In the genomic region with DNA sequence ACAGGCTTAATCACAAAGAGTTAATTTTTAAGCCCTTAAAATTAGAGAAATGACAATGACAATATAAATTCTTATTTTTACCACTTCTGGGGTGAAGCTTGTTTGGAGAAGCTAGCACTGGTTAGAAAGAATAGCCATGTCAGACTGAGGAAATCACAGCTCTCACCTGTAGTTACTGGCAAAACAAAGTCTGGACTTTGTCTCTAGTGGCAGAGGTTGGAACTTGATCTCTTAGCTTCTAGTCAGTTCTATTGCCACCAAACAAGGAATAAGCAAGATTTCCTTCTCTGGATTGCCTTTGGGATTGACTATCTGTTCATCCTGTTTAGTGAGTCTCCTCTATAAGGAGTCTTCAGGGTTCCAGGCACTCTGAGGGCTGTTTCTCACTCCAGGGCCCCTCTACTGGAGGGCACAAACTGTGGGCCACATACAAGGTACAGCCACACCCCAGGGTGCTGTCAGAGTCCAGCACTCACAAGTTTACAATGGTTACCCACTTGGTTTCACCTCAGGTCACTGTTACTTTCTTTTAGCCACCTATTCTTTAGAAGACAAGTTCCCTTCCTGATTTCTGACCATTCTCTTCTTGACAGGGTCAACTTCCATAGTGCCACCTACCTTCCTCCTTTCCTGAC, we compare ENCODE assay signal across 13 cellular contexts.
DNase-seq lines count a peak whose midpoint lies in the region; ATAC-seq, FAIRE-seq and TF ChIP-seq lines count a peak whose summit lies in the region.
"Had no signal": no experiment of that assay in that cellular context is flagged by ENCODE, and none has a peak within 500 bp of the region (broad histone marks: within the 10 kb centered on the region; RNA-seq: fewer than 3 reads in every experiment).

No MANE protein-coding gene starts in this region.

- no peaks in the 10 kb centered on the region for H3K36me3 Mint-ChIP-seq in GM23338 (ENCODE audit: low read depth)

- H3K9me3 Mint-ChIP-seq in GM23338 = no peaks in the 10 kb centered on the region

- TF ChIP-seq RAD21 in GM12878 (IDR thresholded peaks at IDR 0.05; ENCODE audit: insufficient read depth, low read depth, low read length) = no peak

- TF ChIP-seq POLR2A in GM12878 (IDR thresholded peaks at IDR 0.05; ENCODE audit: low read depth, low read length) = no peak

- H3K4me1 ChIP-seq in GM23338 (ENCODE audit: insufficient read depth) (no peaks in the 10 kb centered on the region), GM12878 (ENCODE audit: control insufficient read depth, insufficient read depth, low read length) (no peaks in the 10 kb centered on the region), stomach smooth muscle (ENCODE audit: control insufficient read depth, insufficient read depth, low read length) (peaks cover 10% of the 10 kb centered on the region)

- no peak for TF ChIP-seq EP300 in GM12878 (IDR thresholded peaks at IDR 0.05; ENCODE audit: borderline replicate concordance in 1 of 2, control insufficient read depth in 1 of 2, low read depth in 2 of 2, low read length in 2 of 2)

- H4K20me1 ChIP-seq in GM23338 (replicated peaks; ENCODE audit: insufficient read depth) = no peaks in the 10 kb centered on the region
- H4K20me1 ChIP-seq in GM12878 (ENCODE audit: control insufficient read depth, insufficient read depth) = no peaks in the 10 kb centered on the region

- H3K79me2 ChIP-seq in GM23338 (replicated peaks; ENCODE audit: insufficient read depth) (no peaks in the 10 kb centered on the region), GM12878 (ENCODE audit: control insufficient read depth, insufficient read depth, low read length) (no peaks in the 10 kb centered on the region)

- H3K9me2 ChIP-seq in GM23338 (ENCODE audit: insufficient read depth) = no peaks in the 10 kb centered on the region; the same call in 1 of the 2 replicates

- H3K9me3 ChIP-seq in GM12878 (replicated peaks; ENCODE audit: control insufficient read depth, insufficient read depth, low read length) = no peaks in the 10 kb centered on the region
- H3K9me3 ChIP-seq in stomach smooth muscle (ENCODE audit: control insufficient read depth in 2 of 2, low read length in 2 of 2) = no peaks in the 10 kb centered on the region
- H3K9me3 ChIP-seq: MG63 had no signal

- H3K4me3 Mint-ChIP-seq in GM23338 = no peak overlapping the region

- H3K9ac ChIP-seq in GM12878 (ENCODE audit: control insufficient read depth, insufficient read depth, low read length) (no peak overlapping the region), stomach smooth muscle (ENCODE audit: low read length in 2 of 2) (no peak overlapping the region)

- H3K36me3 ChIP-seq in GM23338 (ENCODE audit: insufficient read depth) (no peaks in the 10 kb centered on the region), GM12878 (ENCODE audit: control insufficient read depth in 2 of 2, insufficient read depth in 2 of 2, low read length in 1 of 2) (no peaks in the 10 kb centered on the region), stomach smooth muscle (ENCODE audit: control insufficient read depth in 2 of 2, insufficient read depth in 2 of 2, low read length in 2 of 2) (no peaks in the 10 kb centered on the region)
- H3K36me3 ChIP-seq: MG63 had no signal

- RAD21 ChIA-PET in GM12878 (lab: Charles Lee; ENCODE audit: unreplicated experiment) = interaction anchor here (0.9 kb wide), 1 partner anchor 500 kb away, joined by 3 read pairs; no protein-coding TSS in a partner anchor

- H3K4me1 Mint-ChIP-seq in GM23338 = peaks cover 18% of the 10 kb centered on the region

- in situ Hi-C loops in GM12878 (cut with MboI) = no loop called here

- CTCF ChIA-PET in GM12878 (lab: Yijun Ruan, JAX) = interaction anchor here (0.5 to 1.0 kb wide), 2 partner anchors 9 to 32 kb away, joined by 3 read pairs; no protein-coding TSS in a partner anchor

- FAIRE-seq in GM12878 (lab: Jason Lieb, UNC) (no peak), GM19239 (lab: Jason Lieb, UNC) (no peak)
- FAIRE-seq: endothelial cell of umbilical vein had no signal

- POLR2A ChIA-PET in GM12878 (lab: Charles Lee) = no interaction called here

- no peak overlapping the region for H3K27ac Mint-ChIP-seq in GM23338

- no peaks in the 10 kb centered on the region for H3F3A ChIP-seq in GM23338 (replicated peaks; ENCODE audit: low read depth)

- intact Hi-C loops in GM12878 (cut with micrococcal nuclease; ENCODE audit: unreplicated experiment) = no loop called here

- H2AFZ ChIP-seq in GM23338 (no peak overlapping the region), GM12878 (ENCODE audit: control insufficient read depth, low read depth, low read length) (no peak overlapping the region)

- no peak overlapping the region for H3K4me3 ChIP-seq in GM23338
- no peak overlapping the region for H3K4me3 ChIP-seq in GM12878
- no peak overlapping the region for H3K4me3 ChIP-seq in stomach smooth muscle (ENCODE audit: low read length in 2 of 2)
- H3K4me3 ChIP-seq: MG63 had no signal

- H3K27me3 Mint-ChIP-seq in GM23338 (ENCODE audit: insufficient read depth, low read depth, poor library complexity) = no peaks in the 10 kb centered on the region

- SMC1A ChIA-PET in GM12878 (lab: Charles Lee; ENCODE audit: uncharacterized antibody, unreplicated experiment) = interaction anchor here (0.6 to 1.2 kb wide), 2 partner anchors 9 to 22 kb away, joined by 3 to 4 read pairs; no protein-coding TSS in a partner anchor

- no peaks in the 10 kb centered on the region for H3K27me3 ChIP-seq in GM23338 (ENCODE audit: insufficient read depth)
- H3K27me3 ChIP-seq in GM12878 (replicated peaks in 1 of 2; ENCODE audit: control insufficient read depth in 2 of 2, insufficient read depth in 2 of 2, low read length in 1 of 2) = no peaks in the 10 kb centered on the region
- H3K27me3 ChIP-seq in stomach smooth muscle (ENCODE audit: control insufficient read depth in 1 of 2, insufficient read depth in 2 of 2, low read length in 2 of 2) = no peaks in the 10 kb centered on the region
- H3K27me3 ChIP-seq: MG63 had no signal

- peak in 1 of 2 experiments; percentile 32; a peak in 2 of 4 replicates for TF ChIP-seq CTCF in GM23338 (conservative IDR thresholded peaks at IDR 0.05; ENCODE audit: low read depth in 2 of 2)
- TF ChIP-seq CTCF in GM12878 (IDR thresholded peaks at IDR 0.05 in 2 of 3, conservative IDR thresholded peaks at IDR 0.05 in 1 of 3; ENCODE audit: control insufficient read depth in 2 of 3, extremely low read depth in 1 of 3, insufficient read depth in 1 of 3, low read depth in 3 of 3, low read length in 3 of 3) = peak in 1 of 3 experiments; percentile 16; a peak in 1 of 6 replicates

- H3K27ac ChIP-seq in GM23338 (ENCODE audit: low read depth) (no peak overlapping the region), GM12878 (ENCODE audit: control insufficient read depth, insufficient read depth) (no peak overlapping the region), stomach smooth muscle (ENCODE audit: low read length) (peak overlapping the region; percentile 46)

- no TSS peak for BruUV-seq in GM12878 (replicated peaks; lab: Mats Ljungman, UMichigan)

- DNase-seq in GM23338 (ENCODE audit: low spot score) (peak; percentile 28), GM12878 (ENCODE audit: low read depth, low spot score) (no peak), iPS-NIHi11 (ENCODE audit: low spot score) (peak; percentile 29), H4 (ENCODE audit: low spot score) (no peak), GM19239 (ENCODE audit: insufficient read length, low spot score) (no peak)
- no peak for DNase-seq in activated naive CD4-positive, alpha-beta T cell (lab: John Stamatoyannopoulos, UW)
- no peak for DNase-seq in central memory CD4-positive, alpha-beta T cell
- DNase-seq: DND-41, left ventricle myocardium superior, right cardiac atrium had no signal

- peak; percentile 40 for ATAC-seq in GM23338
- ATAC-seq in GM12878 = peak; percentile 56
- ATAC-seq: left ventricle myocardium superior, right cardiac atrium had no signal

- H3K4me2 ChIP-seq in GM23338 = no peak overlapping the region
- H3K4me2 ChIP-seq in GM12878 (ENCODE audit: control insufficient read depth, insufficient read depth) = no peak overlapping the region

TF ChIP-seq in GM23338, 12 proteins besides CTCF, POLR2A, EP300 and RAD21 (continues in another document):
- TF ChIP-seq CREB1 (CRISPR knock-in tag; IDR thresholded peaks at IDR 0.05; ENCODE audit: low read depth) (no peak), POLR2AphosphoS5 (IDR thresholded peaks at IDR 0.05; ENCODE audit: low read depth) (no peak), NANOG (IDR thresholded peaks at IDR 0.05; ENCODE audit: borderline replicate concordance) (no peak), STAT1 (IDR thresholded peaks at IDR 0.05; ENCODE audit: unreplicated experiment) (no peak), ZNF331 (CRISPR knock-in tag; IDR thresholded peaks at IDR 0.05; ENCODE audit: low read depth) (no peak)

TF ChIP-seq in GM12878, 131 proteins besides CTCF, POLR2A, EP300 and RAD21 (continues in another document):
- no peak for TF ChIP-seq ZBTB40 (IDR thresholded peaks at IDR 0.05; ENCODE audit: borderline replicate concordance)

Comparison
In these comparisons a context has a peak if more than half of its experiments do, and no peak if none do; other contexts are left out.
1. DNase-seq: peak in GM23338 (single experiment) and iPS-NIHi11 (single experiment); none in GM12878 (single experiment), H4 (single experiment), activated naive CD4-positive, alpha-beta T cell (0 of 4), central memory CD4-positive, alpha-beta T cell (single experiment) and GM19239 (single experiment).